19 cellular contexts compared by ENCODE assay signal in genomic region chr2:231036131-231036530, GRCh38. TPM values are rescaled to one million over a fixed set of nuclear protein-coding genes. Genes with fewer than 3 reads are reported as not detected.
DNase-seq lines count a peak whose midpoint lies in the region; ATAC-seq and TF ChIP-seq lines count a peak whose summit lies in the region.
"Had no signal": no experiment of that assay in that cellular context is flagged by ENCODE, and none has a peak within 500 bp of the region (broad histone marks: within the 10 kb centered on the region; RNA-seq: fewer than 3 reads in every experiment).

No MANE protein-coding gene starts in this region.

- intact Hi-C loops in natural killer cell (cut with micrococcal nuclease) = no loop called here

- H3K36me3 Mint-ChIP-seq in natural killer cell (no peaks in the 10 kb centered on the region), neural crest cell (ENCODE audit: low read depth) (no peaks in the 10 kb centered on the region)
- H3K36me3 Mint-ChIP-seq in natural killer cell treated with Interleukin-12 subunit alpha and Interleukin-12 subunit beta and Interleukin-15 and Interleukin-18, amount 100 ng/mL, for 72 hours = no peaks in the 10 kb centered on the region

- no peak for ATAC-seq in natural killer cell
- no peak for ATAC-seq in natural killer cell treated with Interleukin-12 subunit alpha and Interleukin-12 subunit beta and Interleukin-15 and Interleukin-18, amount 100 ng/mL, for 72 hours

- DNase-seq in natural killer cell (no peak), islet precursor cell (peak; percentile 80), neural crest cell (ENCODE audit: low read depth, low spot score) (no peak), epidermal melanocyte (ENCODE audit: insufficient read length, low spot score) (no peak), activated gamma-delta T cell (lab: John Stamatoyannopoulos, UW) (no peak), AG20443 (ENCODE audit: low spot score) (no peak)
- no peak for DNase-seq in natural killer cell treated with Interleukin-12 subunit alpha and Interleukin-12 subunit beta and Interleukin-15 and Interleukin-18, amount 100 ng/mL, for 72 hours (ENCODE audit: low spot score)
- DNase-seq: HFFc6, IMR-90, Karpas-422, MG63, NCI-H1092, NCI-H146, NCI-H510A treated with DMSO at 0.1 percent for 48 hours, PC-9 had no signal

- H3K27ac Mint-ChIP-seq in natural killer cell = no peak overlapping the region
- H3K27ac Mint-ChIP-seq in natural killer cell treated with Interleukin-12 subunit alpha and Interleukin-12 subunit beta and Interleukin-15 and Interleukin-18, amount 100 ng/mL, for 72 hours = no peak overlapping the region
- no peak overlapping the region for H3K27ac Mint-ChIP-seq in neural crest cell (ENCODE audit: unreplicated experiment)
- H3K27ac Mint-ChIP-seq: HFFc6 had no signal

- H3K4me1 Mint-ChIP-seq in natural killer cell = no peaks in the 10 kb centered on the region
- peaks cover 0 to 3% of the 10 kb centered on the region in 2 donors for H3K4me1 Mint-ChIP-seq in natural killer cell treated with Interleukin-12 subunit alpha and Interleukin-12 subunit beta and Interleukin-15 and Interleukin-18, amount 100 ng/mL, for 72 hours (ENCODE audit: low read depth in 2 of 2)
- peaks cover 5% of the 10 kb centered on the region for H3K4me1 Mint-ChIP-seq in neural crest cell

- H3K27me3 Mint-ChIP-seq in natural killer cell (ENCODE audit: low read depth in 2 of 2) = peaks cover 69 to 72% of the 10 kb centered on the region in 2 donors
- peaks cover 54 to 67% of the 10 kb centered on the region in 2 donors for H3K27me3 Mint-ChIP-seq in natural killer cell treated with Interleukin-12 subunit alpha and Interleukin-12 subunit beta and Interleukin-15 and Interleukin-18, amount 100 ng/mL, for 72 hours
- peaks cover 76% of the 10 kb centered on the region for H3K27me3 Mint-ChIP-seq in neural crest cell (ENCODE audit: low read depth)

- peak overlapping the region; percentile 13 for H3K4me3 Mint-ChIP-seq in natural killer cell
- H3K4me3 Mint-ChIP-seq in natural killer cell treated with Interleukin-12 subunit alpha and Interleukin-12 subunit beta and Interleukin-15 and Interleukin-18, amount 100 ng/mL, for 72 hours = no peak overlapping the region
- H3K4me3 Mint-ChIP-seq in neural crest cell = peak overlapping the region; percentile 45
- H3K4me3 Mint-ChIP-seq: HFFc6 had no signal

- H3K9me3 Mint-ChIP-seq in natural killer cell (no peaks in the 10 kb centered on the region), neural crest cell (no peaks in the 10 kb centered on the region)
- H3K9me3 Mint-ChIP-seq in natural killer cell treated with Interleukin-12 subunit alpha and Interleukin-12 subunit beta and Interleukin-15 and Interleukin-18, amount 100 ng/mL, for 72 hours = no peaks in the 10 kb centered on the region
- H3K9me3 Mint-ChIP-seq: HFFc6 had no signal

- TF ChIP-seq CTCF in natural killer cell (IDR thresholded peaks at IDR 0.05) (no peak), neural crest cell (conservative IDR thresholded peaks at IDR 0.05) (no peak)

RNA-seq across cellular contexts. Expression of gene C2orf72, which starts 1.2 kb away (rescaled TPM):
- total RNA-seq in natural killer cell = not detected
- 1 to 10 TPM in 1 of 2 donors, under 1 TPM in 1; 0.36 to 2.2 TPM for total RNA-seq in natural killer cell treated with Interleukin-12 subunit alpha and Interleukin-12 subunit beta and Interleukin-15 and Interleukin-18, amount 100 ng/mL, for 72 hours
- total RNA-seq in neural crest cell = 3.0 and 3.3 TPM in 2 replicates
- total RNA-seq: A673, HFFc6, PC-9 had no signal

RNA-seq across cellular contexts. Expression of gene PSMD1, which starts 20.5 kb away (rescaled TPM):
- 10 to 100 TPM; 44.1 to 54.9 (median 49.7) TPM for total RNA-seq in natural killer cell
- 100 to 1,000 TPM; 151 to 153 TPM for total RNA-seq in natural killer cell treated with Interleukin-12 subunit alpha and Interleukin-12 subunit beta and Interleukin-15 and Interleukin-18, amount 100 ng/mL, for 72 hours
- 128 and 146 TPM in 2 replicates for total RNA-seq in neural crest cell

RNA-seq across cellular contexts. Expression of gene SPATA3, which starts 40.2 kb away (rescaled TPM):
- not detected for total RNA-seq in natural killer cell
- under 1 TPM in 1 of 2 donors, not detected in 1; 0.50 TPM for total RNA-seq in natural killer cell treated with Interleukin-12 subunit alpha and Interleukin-12 subunit beta and Interleukin-15 and Interleukin-18, amount 100 ng/mL, for 72 hours
- not detected in 2 replicates for total RNA-seq in neural crest cell
- total RNA-seq: A673, Daoy, H4, HFFc6, HT-29, IMR-90, PC-9 had no signal
